Comparison of ENCODE assay signal across 13 cellular contexts in the genomic region with DNA sequence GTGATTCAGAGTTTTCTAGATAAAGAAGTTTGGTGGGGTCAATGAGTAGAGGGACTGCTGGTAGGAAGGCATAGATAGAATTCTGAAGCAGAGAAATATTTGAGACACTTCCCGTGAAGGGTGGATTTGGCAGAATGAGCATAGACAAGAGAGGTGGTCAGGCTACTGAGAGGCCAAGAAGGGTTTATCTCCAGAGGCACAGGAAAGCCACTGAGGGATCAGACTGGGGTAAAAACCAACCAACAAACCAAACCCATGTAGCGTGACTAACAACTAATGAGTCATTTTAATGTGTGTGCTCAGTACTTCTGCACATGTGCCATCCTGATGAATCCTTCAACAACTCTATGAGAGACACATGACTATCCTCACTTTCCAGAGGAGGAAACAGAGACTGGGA. TPM values are rescaled to one million over a fixed set of nuclear protein-coding genes. Genes with fewer than 3 reads are reported as not detected.
DNase-seq lines count a peak whose midpoint lies in the region; ATAC-seq and TF ChIP-seq lines count a peak whose summit lies in the region.
"Had no signal": no experiment of that assay in that cellular context is flagged by ENCODE, and none has a peak within 500 bp of the region (broad histone marks: within the 10 kb centered on the region; RNA-seq: fewer than 3 reads in every experiment).

No MANE protein-coding gene starts in this region.

- no peak for TF ChIP-seq POLR2A in vagina (IDR thresholded peaks at IDR 0.05)

- H3K4me3 Mint-ChIP-seq in activated naive CD8-positive, alpha-beta T cell treated with anti-CD3 and anti-CD28 coated beads, Interleukin-2, amount 50 U/mL, for 24 hours, result peak overlapping the region; percentile 3
- H3K4me3 Mint-ChIP-seq in activated naive CD8-positive, alpha-beta T cell treated with anti-CD3 and anti-CD28 coated beads for 36 hours, result no peak overlapping the region
- H3K4me3 Mint-ChIP-seq: naive thymus-derived CD8-positive, alpha-beta T cell had no signal

- H3K36me3 ChIP-seq in SJSA1 (no peaks in the 10 kb centered on the region), vagina (no peaks in the 10 kb centered on the region)

- TF ChIP-seq CTCF in foreskin keratinocyte (conservative IDR thresholded peaks at IDR 0.05) (no peak), vagina (IDR thresholded peaks at IDR 0.05) (no peak)

- peaks cover 16% of the 10 kb centered on the region for H3K27me3 Mint-ChIP-seq in activated naive CD8-positive, alpha-beta T cell treated with anti-CD3 and anti-CD28 coated beads, Interleukin-2, amount 50 U/mL, for 24 hours
- H3K27me3 Mint-ChIP-seq in activated naive CD8-positive, alpha-beta T cell treated with anti-CD3 and anti-CD28 coated beads for 36 hours, result peaks cover 4% of the 10 kb centered on the region

- peaks cover 18% of the 10 kb centered on the region for H3K4me1 Mint-ChIP-seq in activated naive CD8-positive, alpha-beta T cell treated with anti-CD3 and anti-CD28 coated beads, Interleukin-2, amount 50 U/mL, for 24 hours
- no peaks in the 10 kb centered on the region for H3K4me1 Mint-ChIP-seq in activated naive CD8-positive, alpha-beta T cell treated with anti-CD3 and anti-CD28 coated beads for 36 hours

- H3K27ac ChIP-seq in SJSA1 (peak overlapping the region; percentile 92), foreskin keratinocyte (peak overlapping the region; percentile 99), vagina (peak overlapping the region; percentile 17)

- ATAC-seq in activated naive CD8-positive, alpha-beta T cell treated with anti-CD3 and anti-CD28 coated beads, Interleukin-2, amount 50 U/mL, for 24 hours, result peak; percentile 27
- ATAC-seq in foreskin keratinocyte (peak; percentile 74), HG02759 (IDR thresholded peaks at IDR 0.05; ENCODE audit: unreplicated experiment) (no peak), GM19395 (IDR thresholded peaks at IDR 0.05; ENCODE audit: unreplicated experiment) (no peak)
- ATAC-seq: naive thymus-derived CD8-positive, alpha-beta T cell had no signal

- H3K36me3 Mint-ChIP-seq in activated naive CD8-positive, alpha-beta T cell treated with anti-CD3 and anti-CD28 coated beads, Interleukin-2, amount 50 U/mL, for 24 hours (ENCODE audit: low read depth), result no peaks in the 10 kb centered on the region
- H3K36me3 Mint-ChIP-seq in activated naive CD8-positive, alpha-beta T cell treated with anti-CD3 and anti-CD28 coated beads for 36 hours, result no peaks in the 10 kb centered on the region
- H3K36me3 Mint-ChIP-seq: naive thymus-derived CD8-positive, alpha-beta T cell had no signal

- no peaks in the 10 kb centered on the region for H3K9me3 ChIP-seq in SJSA1 (replicated peaks)
- H3K9me3 ChIP-seq in vagina, result no peaks in the 10 kb centered on the region

- peak overlapping the region; percentile 56 for H3K27ac Mint-ChIP-seq in activated naive CD8-positive, alpha-beta T cell treated with anti-CD3 and anti-CD28 coated beads, Interleukin-2, amount 50 U/mL, for 24 hours
- no peak overlapping the region for H3K27ac Mint-ChIP-seq in activated naive CD8-positive, alpha-beta T cell treated with anti-CD3 and anti-CD28 coated beads for 36 hours

- H3K4me3 ChIP-seq in SJSA1 (no peak overlapping the region), vagina (no peak overlapping the region)

- DNase-seq in activated naive CD8-positive, alpha-beta T cell treated with anti-CD3 and anti-CD28 coated beads, Interleukin-2, amount 50 U/mL, for 24 hours, result no peak
- no peak for DNase-seq in activated naive CD8-positive, alpha-beta T cell treated with anti-CD3 and anti-CD28 coated beads for 36 hours
- DNase-seq in SJSA1 (ENCODE audit: low read depth in 1 of 2, low spot score in 2 of 2) (peak in 1 of 2 experiments; percentile 74), foreskin keratinocyte (peak; percentile 96 to 98), vagina (ENCODE audit: extremely low spot score in 2 of 2) (peak in 1 of 2 donors; percentile 67), NCI-H1105 treated with DMSO at 0.1 percent for 48 hours (lab: John Stamatoyannopoulos, UW) (no peak)
- DNase-seq: activated CD4-positive, alpha-beta T cell treated with anti-CD3 and anti-CD28 coated beads, Interleukin-2, amount 50 U/mL, for 4 hours; C1 segment of cervical spinal cord; effector CD4-positive, alpha-beta T cell; naive thymus-derived CD8-positive, alpha-beta T cell; NCI-H526 had no signal

- H3K9me3 Mint-ChIP-seq in activated naive CD8-positive, alpha-beta T cell treated with anti-CD3 and anti-CD28 coated beads, Interleukin-2, amount 50 U/mL, for 24 hours, result no peaks in the 10 kb centered on the region
- H3K9me3 Mint-ChIP-seq in activated naive CD8-positive, alpha-beta T cell treated with anti-CD3 and anti-CD28 coated beads for 36 hours, result no peaks in the 10 kb centered on the region
- H3K9me3 Mint-ChIP-seq: naive thymus-derived CD8-positive, alpha-beta T cell had no signal

- no peaks in the 10 kb centered on the region for H3K27me3 ChIP-seq in SJSA1 (replicated peaks)
- H3K27me3 ChIP-seq in foreskin keratinocyte, result no peaks in the 10 kb centered on the region
- H3K27me3 ChIP-seq in vagina, result no peaks in the 10 kb centered on the region

- H3K4me1 ChIP-seq in SJSA1 (replicated peaks), result peaks cover 32% of the 10 kb centered on the region
- peaks cover 32% of the 10 kb centered on the region for H3K4me1 ChIP-seq in foreskin keratinocyte
- peaks cover 45% of the 10 kb centered on the region for H3K4me1 ChIP-seq in vagina

- intact Hi-C loops in vagina (cut with DNase I), result no loop called here

RNA-seq across cellular contexts. Expression of gene SERP2, which starts 60.0 kb away (rescaled TPM):
- total RNA-seq in activated naive CD8-positive, alpha-beta T cell treated with anti-CD3 and anti-CD28 coated beads for 36 hours, result 1 to 10 TPM; 3.1 TPM
- total RNA-seq in SJSA1 (2014; rRNA removed; shearing (Covaris generic)), result not detected in 2 replicates
- total RNA-seq in foreskin keratinocyte (4.9 and 6.0 TPM in 2 replicates), vagina (13.8 TPM)
- 6.7 and 7.7 TPM in 2 replicates for polyA plus RNA-seq in foreskin keratinocyte
- total RNA-seq: naive thymus-derived CD8-positive, alpha-beta T cell had no signal

Comparison
In these comparisons a context has a peak if more than half of its experiments do, and no peak if none do; other contexts are left out.
1. ATAC-seq: peak in activated naive CD8-positive, alpha-beta T cell treated with anti-CD3 and anti-CD28 coated beads, Interleukin-2, amount 50 U/mL, for 24 hours (single experiment) and foreskin keratinocyte (single experiment); none in HG02759 (single experiment) and GM19395 (single experiment).
2. DNase-seq: peak in foreskin keratinocyte (2 of 2); none in activated naive CD8-positive, alpha-beta T cell treated with anti-CD3 and anti-CD28 coated beads, Interleukin-2, amount 50 U/mL, for 24 hours (single experiment), activated naive CD8-positive, alpha-beta T cell treated with anti-CD3 and anti-CD28 coated beads for 36 hours (single experiment) and NCI-H1105 treated with DMSO at 0.1 percent for 48 hours (single experiment).
3. H3K27ac ChIP-seq: peak in every context shown above with its lines; median percentile 99 in foreskin keratinocyte; 92 in SJSA1; 17 in vagina.